17 cellular contexts compared by ENCODE assay signal in the genomic region with DNA sequence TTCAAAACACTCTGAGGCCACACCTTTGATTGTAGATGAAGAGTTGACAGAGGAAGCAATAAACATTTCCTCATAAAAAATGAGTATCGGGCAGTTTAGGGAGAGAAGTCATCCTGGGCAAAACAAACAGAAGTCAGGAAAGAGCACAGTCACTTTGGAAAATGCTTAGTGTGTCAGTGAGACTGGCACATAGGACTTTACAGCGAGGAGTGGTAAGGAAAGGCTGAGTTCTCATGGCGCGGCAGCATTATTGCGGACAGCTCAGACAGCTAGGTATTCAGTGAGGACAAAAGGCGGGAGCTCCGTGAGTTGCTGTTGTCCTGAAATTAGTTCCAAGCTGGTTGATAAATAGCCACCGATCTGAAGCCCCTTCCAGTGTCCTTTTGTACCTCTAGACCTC.
DNase-seq lines count a peak whose midpoint lies in the region; ATAC-seq and TF ChIP-seq lines count a peak whose summit lies in the region.
"Had no signal": no experiment of that assay in that cellular context is flagged by ENCODE, and none has a peak within 500 bp of the region (broad histone marks: within the 10 kb centered on the region; RNA-seq: fewer than 3 reads in every experiment).

No MANE protein-coding gene starts in this region.

- H3K27ac ChIP-seq in prostate gland (no peak overlapping the region), vagina (no peak overlapping the region)
- H3K27ac ChIP-seq: BLaER1, SJSA1 had no signal

- 60% methylated on average over 8 of the region's 8 CpGs for WGBS in prostate gland

- DNase-seq in NCI-H510A treated with DMSO at 0.1 percent for 48 hours (lab: John Stamatoyannopoulos, UW), result peak; percentile 1
- DNase-seq in NCI-H510A (lab: John Stamatoyannopoulos, UW), result no peak
- peak; percentile 68 for DNase-seq in NCI-H748 treated with DMSO at 0.1 percent for 48 hours (lab: John Stamatoyannopoulos, UW)
- peak; percentile 26 to 30 for DNase-seq in left colon
- no peak for DNase-seq in prostate gland (ENCODE audit: low spot score)
- no peak for DNase-seq in vagina (ENCODE audit: extremely low spot score in 2 of 2)
- DNase-seq: CD8-positive, alpha-beta memory T cell; GF-D8; Karpas-422; NCI-H2029 treated with DMSO at 0.1 percent for 48 hours; NCI-H226; NCI-H526 treated with DMSO at 0.1 percent for 48 hours; SW 1271 had no signal

- H3K4me3 ChIP-seq in prostate gland, result no peak overlapping the region
- no peak overlapping the region for H3K4me3 ChIP-seq in vagina
- H3K4me3 ChIP-seq: BLaER1, SJSA1 had no signal

- TF ChIP-seq CTCF in prostate gland (IDR thresholded peaks at IDR 0.05), result no peak
- no peak for TF ChIP-seq CTCF in vagina (IDR thresholded peaks at IDR 0.05)

- ATAC-seq in left colon (peak; percentile 97), HG03045 (IDR thresholded peaks at IDR 0.05; ENCODE audit: unreplicated experiment) (no peak), GM18517 (IDR thresholded peaks at IDR 0.05; ENCODE audit: unreplicated experiment) (no peak)

- no peaks in the 10 kb centered on the region for H3K36me3 ChIP-seq in prostate gland
- H3K36me3 ChIP-seq in vagina, result no peaks in the 10 kb centered on the region
- H3K36me3 ChIP-seq: BLaER1, SJSA1 had no signal

- H3K4me1 ChIP-seq in prostate gland (replicated peaks) (no peaks in the 10 kb centered on the region), vagina (no peaks in the 10 kb centered on the region)
- H3K4me1 ChIP-seq: BLaER1, SJSA1 had no signal

- H3K27me3 ChIP-seq in prostate gland (replicated peaks; ENCODE audit: insufficient read depth) (no peaks in the 10 kb centered on the region), vagina (no peaks in the 10 kb centered on the region)
- H3K27me3 ChIP-seq: BLaER1, SJSA1 had no signal

- intact Hi-C loops in left colon (cut with DNase I, micrococcal nuclease) (no loop called here), prostate gland (cut with DNase I) (no loop called here), vagina (cut with DNase I) (no loop called here)

- TF ChIP-seq POLR2A in prostate gland (IDR thresholded peaks at IDR 0.05) (no peak), vagina (IDR thresholded peaks at IDR 0.05) (no peak)

- no peaks in the 10 kb centered on the region for H3K9me3 ChIP-seq in prostate gland
- no peaks in the 10 kb centered on the region for H3K9me3 ChIP-seq in vagina
- H3K9me3 ChIP-seq: BLaER1, SJSA1 had no signal

Comparison
In these comparisons a context has a peak if more than half of its experiments do, and no peak if none do; other contexts are left out.
1. DNase-seq: peak in NCI-H510A treated with DMSO at 0.1 percent for 48 hours (single experiment), NCI-H748 treated with DMSO at 0.1 percent for 48 hours (single experiment) and left colon (2 of 2); none in NCI-H510A (single experiment), prostate gland (single experiment) and vagina (0 of 2).